ENCODE assay signal across 19 cellular contexts in genomic region chr6:168194732-168195565, GRCh38.
DNase-seq lines count a peak whose midpoint lies in the region; ATAC-seq and TF ChIP-seq lines count a peak whose summit lies in the region.
"Had no signal": no experiment of that assay in that cellular context is flagged by ENCODE, and none has a peak within 500 bp of the region (broad histone marks: within the 10 kb centered on the region; RNA-seq: fewer than 3 reads in every experiment).

No MANE protein-coding gene starts in this region.

- no peaks in the 10 kb centered on the region for H3K9me3 ChIP-seq in mesenchymal stem cell (ENCODE audit: control insufficient read depth, low read length)
- H3K9me3 ChIP-seq: BLaER1 had no signal

- peaks cover 5% of the 10 kb centered on the region for H3K9me3 Mint-ChIP-seq in type B pancreatic cell
- H3K9me3 Mint-ChIP-seq: activated B cell treated with CpG ODN at 0.5 μM for 24 hours; activated CD8-positive, alpha-beta T cell treated with anti-CD3 and anti-CD28 coated beads for 36 hours; activated naive CD4-positive, alpha-beta T cell treated with anti-CD3 and anti-CD28 coated beads for 36 hours had no signal

- no peaks in the 10 kb centered on the region for H3K36me3 Mint-ChIP-seq in type B pancreatic cell
- H3K36me3 Mint-ChIP-seq: immature natural killer cell had no signal

- H3K4me1 ChIP-seq in mesenchymal stem cell (ENCODE audit: control insufficient read depth, insufficient read depth, low read depth, low read length): peaks cover 12% of the 10 kb centered on the region
- H3K4me1 ChIP-seq: foreskin keratinocyte had no signal

- intact Hi-C loops in Right ventricle myocardium inferior (cut with DNase I): no loop called here
- intact Hi-C loops in left cardiac atrium (cut with DNase I): no loop called here

- H3K4me3 ChIP-seq in mesenchymal stem cell (ENCODE audit: insufficient read depth in 1 of 2, low read depth in 1 of 2, low read length in 2 of 2): no peak overlapping the region
- H3K4me3 ChIP-seq: BLaER1 had no signal

- WGBS in mesenchymal stem cell: 89% methylated on average over 19 of the region's 19 CpGs

- no peak overlapping the region for H2AK5ac ChIP-seq in mesenchymal stem cell (ENCODE audit: low read length, severe bottlenecking)

- H3K14ac ChIP-seq in mesenchymal stem cell (ENCODE audit: low read length in 2 of 2): no peak overlapping the region

- H3K27me3 ChIP-seq in mesenchymal stem cell (ENCODE audit: control insufficient read depth in 1 of 2, insufficient read depth in 1 of 2, low read length in 2 of 2): peaks cover 62 to 73% of the 10 kb centered on the region in 2 experiments
- H3K27me3 ChIP-seq: BLaER1, foreskin keratinocyte had no signal

- no peak overlapping the region for H3K9ac ChIP-seq in mesenchymal stem cell (ENCODE audit: low read length)
- H3K9ac ChIP-seq: BLaER1 had no signal

- H3K23ac ChIP-seq in mesenchymal stem cell (ENCODE audit: low read length in 2 of 2): no peak overlapping the region

- H3K27me3 Mint-ChIP-seq in type B pancreatic cell: peaks cover 13% of the 10 kb centered on the region
- H3K27me3 Mint-ChIP-seq: activated B cell treated with CpG ODN at 0.5 μM for 24 hours had no signal

- no peak overlapping the region for H4K8ac ChIP-seq in mesenchymal stem cell (ENCODE audit: low read length)

- H3K4ac ChIP-seq in mesenchymal stem cell (ENCODE audit: low read depth in 1 of 2, low read length in 2 of 2): no peak overlapping the region

- H4K91ac ChIP-seq in mesenchymal stem cell (ENCODE audit: low read length): no peak overlapping the region

- peak overlapping the region; percentile 32 for H3K4me2 ChIP-seq in mesenchymal stem cell (ENCODE audit: low read length, poor library complexity, severe bottlenecking)
- H3K4me2 ChIP-seq: BLaER1 had no signal

- H2AFZ ChIP-seq in mesenchymal stem cell (ENCODE audit: low read depth, low read length): no peak overlapping the region

- no peaks in the 10 kb centered on the region for H3K36me3 ChIP-seq in mesenchymal stem cell (ENCODE audit: control insufficient read depth in 1 of 2, insufficient read depth in 2 of 2, low read depth in 1 of 2, low read length in 2 of 2)

- H3K27ac Mint-ChIP-seq in type B pancreatic cell: no peak overlapping the region
- H3K27ac Mint-ChIP-seq: activated B cell treated with CpG ODN at 0.5 μM for 24 hours; activated CD8-positive, alpha-beta T cell treated with anti-CD3 and anti-CD28 coated beads for 36 hours; activated naive CD4-positive, alpha-beta T cell treated with anti-CD3 and anti-CD28 coated beads for 36 hours; immature natural killer cell had no signal

- no peak overlapping the region for H3K4me3 Mint-ChIP-seq in type B pancreatic cell
- H3K4me3 Mint-ChIP-seq: activated B cell treated with CpG ODN at 0.5 μM for 24 hours; activated CD8-positive, alpha-beta T cell treated with anti-CD3 and anti-CD28 coated beads for 36 hours; activated naive CD4-positive, alpha-beta T cell treated with anti-CD3 and anti-CD28 coated beads for 36 hours; immature natural killer cell had no signal

- H2BK15ac ChIP-seq in mesenchymal stem cell (ENCODE audit: low read depth, poor library complexity, severe bottlenecking): no peak overlapping the region

- H3K79me1 ChIP-seq in mesenchymal stem cell (replicated peaks; ENCODE audit: low read length, poor library complexity, severe bottlenecking): no peaks in the 10 kb centered on the region

- no peak for TF ChIP-seq CTCF in type B pancreatic cell (conservative IDR thresholded peaks at IDR 0.05)

- ATAC-seq in Right ventricle myocardium inferior (no peak), left cardiac atrium (no peak)
- ATAC-seq: activated CD8-positive, alpha-beta T cell treated with anti-CD3 and anti-CD28 coated beads for 36 hours; foreskin keratinocyte; Panc1 had no signal

- H3K18ac ChIP-seq in mesenchymal stem cell (ENCODE audit: low read depth in 1 of 2, low read length in 2 of 2): no peak overlapping the region

- peaks cover 29% of the 10 kb centered on the region for H3K4me1 Mint-ChIP-seq in type B pancreatic cell (ENCODE audit: unreplicated experiment)
- H3K4me1 Mint-ChIP-seq: activated B cell treated with CpG ODN at 0.5 μM for 24 hours, immature natural killer cell had no signal

- H2BK120ac ChIP-seq in mesenchymal stem cell (ENCODE audit: low read depth, low read length): no peak overlapping the region

- no peak overlapping the region for H3K27ac ChIP-seq in mesenchymal stem cell (ENCODE audit: low read length, poor library complexity, severe bottlenecking)
- H3K27ac ChIP-seq: BLaER1, foreskin keratinocyte had no signal

- H2BK12ac ChIP-seq in mesenchymal stem cell (ENCODE audit: low read length in 2 of 2): no peak overlapping the region

- no peak overlapping the region for H2BK5ac ChIP-seq in mesenchymal stem cell (ENCODE audit: low read depth, low read length, poor library complexity, severe bottlenecking)

- DNase-seq in Right ventricle myocardium inferior (ENCODE audit: missing footprints) (peak; percentile 42), left cardiac atrium (no peak), ecto neural progenitor cell (ENCODE audit: low spot score) (peak; percentile 40), mesenchymal stem cell (no peak), type B pancreatic cell (ENCODE audit: extremely low spot score, unreplicated experiment) (peak; percentile 66), NAMALWA (ENCODE audit: low spot score) (no peak), UCSD-AML1 (lab: John Stamatoyannopoulos, UW; ENCODE audit: unreplicated experiment) (no peak), NCI-H2081 treated with DMSO at 0.1 percent for 48 hours (lab: John Stamatoyannopoulos, UW) (no peak)
- DNase-seq: activated B cell treated with CpG ODN at 0.5 μM for 24 hours; activated T-cell treated with anti-CD3 and anti-CD28 coated beads, Interleukin-2, amount 50 U/mL, for 48 hours; amygdala; foreskin keratinocyte; immature natural killer cell; NCI-H1105 treated with DMSO at 0.1 percent for 48 hours; stimulated activated CD8-positive, alpha-beta memory T cell treated with anti-CD3 and anti-CD28 coated beads, Interleukin-4, amount 100 ng/mL, for 48 hours had no signal

Comparison
In these comparisons a context has a peak if more than half of its experiments do, and no peak if none do; other contexts are left out.
1. DNase-seq: peak in Right ventricle myocardium inferior (single experiment), ecto neural progenitor cell (single experiment) and type B pancreatic cell (single experiment); none in left cardiac atrium (single experiment), mesenchymal stem cell (single experiment), NAMALWA (single experiment), UCSD-AML1 (single experiment) and NCI-H2081 treated with DMSO at 0.1 percent for 48 hours (single experiment).